In the genomic region with DNA sequence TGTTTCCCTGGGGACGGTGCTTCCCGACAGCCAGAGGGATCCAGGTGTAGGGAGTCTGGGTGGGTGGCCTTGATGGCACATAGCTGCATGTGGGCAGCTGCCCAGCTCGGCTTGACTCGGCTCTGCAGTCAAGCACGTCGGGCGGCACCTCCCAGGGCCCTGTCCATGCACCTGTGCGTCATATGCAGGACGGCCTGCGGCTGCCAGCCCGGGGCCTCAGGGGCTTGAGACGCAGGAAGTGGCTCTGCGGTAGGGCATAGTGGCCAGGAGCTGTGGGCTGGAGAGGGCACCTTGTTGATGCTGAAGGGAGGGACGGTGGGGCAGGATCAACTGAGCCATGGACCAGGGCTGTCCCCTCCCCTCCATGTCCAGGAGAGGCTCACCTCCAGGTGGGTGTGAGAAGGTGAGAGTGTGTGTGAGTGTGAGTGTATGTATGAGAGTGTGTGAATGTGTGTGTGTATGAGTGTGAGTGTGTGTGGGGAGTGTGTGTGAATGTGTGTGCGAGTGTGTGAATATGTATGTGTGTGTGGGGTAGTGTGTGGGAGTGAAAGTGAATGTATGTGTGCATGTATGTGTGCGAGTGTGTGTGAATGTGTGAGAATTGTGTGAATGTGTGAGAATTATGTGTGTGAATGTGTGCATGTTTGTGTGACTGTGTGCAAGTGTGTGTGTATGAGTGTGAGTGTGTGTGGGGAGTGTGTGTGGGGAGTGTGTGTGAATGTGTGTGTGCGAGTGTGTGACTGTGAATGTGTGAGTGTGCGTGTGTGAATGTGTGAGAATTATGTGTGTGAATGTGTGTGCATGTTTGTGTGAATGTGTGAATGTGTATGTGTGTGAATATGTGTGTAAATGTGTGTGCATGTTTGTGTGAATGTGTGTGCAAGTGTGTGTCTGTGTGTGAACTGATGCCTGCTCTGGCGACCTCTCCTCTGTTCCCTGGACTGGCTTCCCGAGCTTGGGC, we compare ENCODE assay signal across 21 cellular contexts. TPM values are rescaled to one million over a fixed set of nuclear protein-coding genes. Genes with fewer than 3 reads are reported as not detected.
DNase-seq lines count a peak whose midpoint lies in the region; ATAC-seq, FAIRE-seq and TF ChIP-seq lines count a peak whose summit lies in the region.
"Had no signal": no experiment of that assay in that cellular context is flagged by ENCODE, and none has a peak within 500 bp of the region (broad histone marks: within the 10 kb centered on the region; RNA-seq: fewer than 3 reads in every experiment).

No MANE protein-coding gene starts in this region.

- CTCF ChIA-PET in Panc1 (lab: Charles Lee): interaction anchor here (0.6 kb wide), 1 partner anchor 191 kb away, joined by 4 read pairs; no protein-coding TSS in a partner anchor

- no peak overlapping the region for H3K18ac ChIP-seq in H9 (ENCODE audit: insufficient read length, low read depth, low read length)

- H3K56ac ChIP-seq in H9 (ENCODE audit: insufficient read length, low read depth, low read length): no peak overlapping the region

- no peak overlapping the region for H2AFZ ChIP-seq in H9 (ENCODE audit: low read length)
- H2AFZ ChIP-seq: hepatocyte had no signal

- H3K27ac ChIP-seq in Panc1 (ENCODE audit: low read length) (no peak overlapping the region), spleen (peak overlapping the region in 1 of 8 donors; percentile 13), H9 (ENCODE audit: insufficient read length, low read depth, low read length) (no peak overlapping the region)
- H3K27ac ChIP-seq: C4-2B, hepatocyte, sigmoid colon, thoracic aorta had no signal

- H3K4me1 ChIP-seq in Panc1 (ENCODE audit: control insufficient read depth, insufficient read depth, low read length): peaks cover 3% of the 10 kb centered on the region; the same call in 1 of the 2 replicates
- peaks cover 10 to 58% (median 32%) of the 10 kb centered on the region in 6 donors for H3K4me1 ChIP-seq in spleen
- no peaks in the 10 kb centered on the region for H3K4me1 ChIP-seq in H9 (ENCODE audit: insufficient read depth, low read length)

- no TSS peak for BruUV-seq in Panc1 (replicated peaks; lab: Mats Ljungman, UMichigan)

- peaks cover 3% of the 10 kb centered on the region for H3K27me3 Mint-ChIP-seq in H9 (ENCODE audit: low read depth)
- H3K27me3 Mint-ChIP-seq: activated naive CD8-positive, alpha-beta T cell; activated T-cell treated with anti-CD3 and anti-CD28 coated beads, Interleukin-2, amount 50 U/mL, for 24 hours had no signal

- no peak overlapping the region for H3K9ac ChIP-seq in H9 (ENCODE audit: extremely low read depth, insufficient read length, low read length)

- no peaks in the 10 kb centered on the region for H3K36me3 ChIP-seq in Panc1 (ENCODE audit: control insufficient read depth, insufficient read depth, low read length)
- no peaks in the 10 kb centered on the region for H3K36me3 ChIP-seq in spleen
- H3K36me3 ChIP-seq: sigmoid colon, thoracic aorta had no signal

- in situ Hi-C loops in Panc1 (cut with HindIII; ENCODE audit: low pct_unique_long_range_greater_than_20kb, low sequenced_read_pairs): no loop called here

- no peak overlapping the region for H2BK15ac ChIP-seq in H9 (ENCODE audit: low read depth, low read length)

- peaks cover 2% of the 10 kb centered on the region for H3K23me2 ChIP-seq in H9 (ENCODE audit: insufficient read length, low read depth, low read length, poor library complexity, severe bottlenecking)

- H3K79me1 ChIP-seq in H9 (ENCODE audit: insufficient read depth, low read depth, low read length, poor library complexity, severe bottlenecking): no peaks in the 10 kb centered on the region

- no peak overlapping the region for H4K91ac ChIP-seq in H9 (ENCODE audit: insufficient read length, low read depth, low read length)

- H4K20me1 ChIP-seq in H9 (ENCODE audit: control insufficient read depth, insufficient read depth, insufficient read length): no peaks in the 10 kb centered on the region

- H2BK12ac ChIP-seq in H9 (ENCODE audit: insufficient read length, low read depth, low read length): no peak overlapping the region

- peaks cover 13 to 17% of the 10 kb centered on the region in 2 experiments for H3K4me1 Mint-ChIP-seq in H9

- intact Hi-C loops in Panc1 (cut with micrococcal nuclease; ENCODE audit: unreplicated experiment): no loop called here
- intact Hi-C loops in spleen (cut with DNase I; ENCODE audit: low total_unique reads): no loop called here

- no peaks in the 10 kb centered on the region for H3K79me2 ChIP-seq in H9 (ENCODE audit: insufficient read depth, low read length)
- H3K79me2 ChIP-seq: hepatocyte had no signal

- H3K27me3 ChIP-seq in Panc1 (ENCODE audit: control insufficient read depth, insufficient read depth, low read length): no peaks in the 10 kb centered on the region
- no peaks in the 10 kb centered on the region for H3K27me3 ChIP-seq in spleen (replicated peaks in 1 of 7)
- no peaks in the 10 kb centered on the region for H3K27me3 ChIP-seq in H9 (ENCODE audit: insufficient read depth, low read length)
- H3K27me3 ChIP-seq: hepatocyte, sigmoid colon had no signal

- H3K4ac ChIP-seq in H9 (ENCODE audit: low read depth, low read length): no peak overlapping the region

- H2BK20ac ChIP-seq in H9 (ENCODE audit: low read depth, low read length, poor library complexity, severe bottlenecking): no peak overlapping the region

- no peak overlapping the region for H3K4me3 Mint-ChIP-seq in H9
- H3K4me3 Mint-ChIP-seq: activated naive CD8-positive, alpha-beta T cell; activated T-cell treated with anti-CD3 and anti-CD28 coated beads, Interleukin-2, amount 50 U/mL, for 24 hours had no signal

- WGBS in spleen, 5 donors: 70 to 82% (median 80%) methylated on average over 10 to 20 of the region's 20 CpGs
- 100% methylated on average over 4 of the region's 20 CpGs for WGBS in H9 (ENCODE audit: extremely low coverage, insufficient read length, low lambda C conversion rate)

- no peak overlapping the region for H3K14ac ChIP-seq in H9 (ENCODE audit: insufficient read depth, low read length)

- H3K9me3 Mint-ChIP-seq in H9: no peaks in the 10 kb centered on the region
- H3K9me3 Mint-ChIP-seq: activated T-cell treated with anti-CD3 and anti-CD28 coated beads, Interleukin-2, amount 50 U/mL, for 24 hours had no signal

- TF ChIP-seq CTCF in Panc1 (IDR thresholded peaks at IDR 0.05): no peak
- TF ChIP-seq CTCF in spleen (IDR thresholded peaks at IDR 0.05 in 8 of 11, conservative IDR thresholded peaks at IDR 0.05 in 3 of 11): no peak
- no peak for TF ChIP-seq CTCF in H9 (conservative IDR thresholded peaks at IDR 0.05)

- no peak overlapping the region for H2BK120ac ChIP-seq in H9 (ENCODE audit: low read depth, low read length, poor library complexity, severe bottlenecking)

- FAIRE-seq in GM18507 (lab: Jason Lieb, UNC): peak; percentile 61
- FAIRE-seq: TTC549 had no signal

- DNase-seq in GM18507 (ENCODE audit: extremely low spot score, insufficient read length, low read depth) (no peak), Panc1 (ENCODE audit: low read depth, low spot score) (no peak), spleen (peak; percentile 82), H9 (no peak), NCI-H526 treated with DMSO at 0.1 percent for 48 hours (lab: John Stamatoyannopoulos, UW) (no peak)
- no peak for DNase-seq in effector CD4-positive, alpha-beta T cell
- DNase-seq: activated CD4-positive, alpha-beta T cell treated with anti-CD3 and anti-CD28 coated beads, Interleukin-2, amount 50 U/mL, for 48 hours; activated T-cell treated with anti-CD3 and anti-CD28 coated beads, Interleukin-2, amount 50 U/mL, for 24 hours; effector CD8-positive, alpha-beta T cell; kidney glomerular epithelial cell; NCI-H1048; OCI-M1; sigmoid colon; stimulated activated CD4-positive, alpha-beta T cell treated with anti-CD3 and anti-CD28 coated beads, Interleukin-4, amount 100 ng/mL, for 1 hour had no signal

- POLR2A ChIA-PET in Panc1 (lab: Charles Lee): interaction anchor here (0.7 kb wide), 1 partner anchor 23 kb away, joined by 4 read pairs; no protein-coding TSS in a partner anchor

- no peak overlapping the region for H2BK5ac ChIP-seq in H9 (ENCODE audit: insufficient read length, low read length)

- no peak overlapping the region for H4K5ac ChIP-seq in H9 (ENCODE audit: insufficient read length, low read depth, low read length)

- no peaks in the 10 kb centered on the region for H3K9me3 ChIP-seq in Panc1 (ENCODE audit: control insufficient read depth, insufficient read depth, low read depth, low read length)
- H3K9me3 ChIP-seq in spleen: no peaks in the 10 kb centered on the region
- no peaks in the 10 kb centered on the region for H3K9me3 ChIP-seq in H9 (ENCODE audit: control insufficient read depth, low read depth, low read length)
- H3K9me3 ChIP-seq: sigmoid colon, thoracic aorta had no signal

- no peak overlapping the region for H3K27ac Mint-ChIP-seq in H9
- H3K27ac Mint-ChIP-seq: activated naive CD8-positive, alpha-beta T cell; activated T-cell treated with anti-CD3 and anti-CD28 coated beads, Interleukin-2, amount 50 U/mL, for 24 hours had no signal

- ATAC-seq in Panc1 (peak; percentile 38; the same call in 1 of the 2 replicates), esophagus mucosa (peak; percentile 15)
- ATAC-seq: SK-N-SH treated with all-trans-retinoic acid at 6 μM for 48 hours had no signal

- no peaks in the 10 kb centered on the region for H3K36me3 Mint-ChIP-seq in H9 (ENCODE audit: insufficient read depth in 1 of 3, low read depth in 3 of 3)
- H3K36me3 Mint-ChIP-seq: activated naive CD8-positive, alpha-beta T cell had no signal

- H3K4me2 ChIP-seq in H9 (ENCODE audit: insufficient read depth, insufficient read length, low read length): no peak overlapping the region
- H3K4me2 ChIP-seq: hepatocyte had no signal

- no peak overlapping the region for H4K8ac ChIP-seq in H9 (replicated peaks; ENCODE audit: insufficient read length, low read depth, low read length)

- H3T11ph ChIP-seq in H9 (ENCODE audit: low read length): no peak overlapping the region

- no peak overlapping the region for H3K23ac ChIP-seq in H9 (ENCODE audit: insufficient read length, low read depth, low read length)

- TF ChIP-seq POLR2A in spleen (IDR thresholded peaks at IDR 0.05): no peak

- H3K4me3 ChIP-seq in Panc1 (ENCODE audit: low read depth in 2 of 2, low read length in 2 of 2) (no peak overlapping the region), spleen (no peak overlapping the region)
- H3K4me3 ChIP-seq: hepatocyte, sigmoid colon, thoracic aorta had no signal

- no peak overlapping the region for H2AK5ac ChIP-seq in H9 (ENCODE audit: insufficient read length, low read length)

RNA-seq across cellular contexts. Expression of a gene that starts 5.7 kb away (rescaled TPM):
- 45.1 TPM for total RNA-seq in Panc1 (2021; ENCODE audit: unreplicated experiment)
- 46.4 TPM for polyA plus RNA-seq in Panc1 (2012; ENCODE audit: insufficient read length)
- total RNA-seq in esophagus mucosa: 94.2 TPM
- total RNA-seq in spleen: 100 to 1,000 TPM; 204 to 455 (median 220) TPM
- 10 to 100 TPM; 35.4 to 86.5 (median 38.9) TPM for polyA plus RNA-seq in spleen
- total RNA-seq in H9 (2021): 12.0 and 12.1 TPM in 2 replicates

RNA-seq across cellular contexts. Expression of a gene that starts 32.5 kb away (rescaled TPM):
- 10.5 TPM for total RNA-seq in Panc1 (2021; ENCODE audit: unreplicated experiment)
- polyA plus RNA-seq in Panc1 (2012; ENCODE audit: insufficient read length): 21.8 TPM
- 13.2 TPM for total RNA-seq in esophagus mucosa
- 10 to 100 TPM; 10.4 to 17.6 (median 13.9) TPM for total RNA-seq in spleen
- polyA plus RNA-seq in spleen: 10 to 100 TPM in 2 of 3 donors, 1 to 10 TPM in 1; 8.6 to 16.2 (median 10.6) TPM
- 8.3 and 8.9 TPM in 2 replicates for total RNA-seq in H9 (2021)

RNA-seq across cellular contexts. Expression of a gene that starts 55.7 kb away (rescaled TPM):
- total RNA-seq in Panc1 (2021; ENCODE audit: unreplicated experiment) (25.5 TPM), esophagus mucosa (20.0 TPM), spleen (100 to 1,000 TPM in 2 of 7 donors, 10 to 100 TPM in 5; 76.3 to 134 (median 98.8) TPM), H9 (2021) (108 TPM in 2 replicates)
- 19.5 TPM for polyA plus RNA-seq in Panc1 (2012; ENCODE audit: insufficient read length)
- 10 to 100 TPM in 1 of 3 donors, 1 to 10 TPM in 2; 9.7 to 31.9 (median 9.9) TPM for polyA plus RNA-seq in spleen
